19 cellular contexts compared by ENCODE assay signal in genomic region chr1:39976732-39977131, GRCh38. TPM values are rescaled to one million over a fixed set of nuclear protein-coding genes. Genes with fewer than 3 reads are reported as not detected.
DNase-seq lines count a peak whose midpoint lies in the region; ATAC-seq and TF ChIP-seq lines count a peak whose summit lies in the region.
"Had no signal": no experiment of that assay in that cellular context is flagged by ENCODE, and none has a peak within 500 bp of the region (broad histone marks: within the 10 kb centered on the region; RNA-seq: fewer than 3 reads in every experiment).

No MANE protein-coding gene starts in this region.

- peaks cover 5 to 6% (median 5%) of the 10 kb centered on the region in 3 donors for H3K4me1 Mint-ChIP-seq in CD8-positive, alpha-beta memory T cell

- no peaks in the 10 kb centered on the region for H3K9me3 ChIP-seq in iPS-18a (ENCODE audit: control insufficient read depth, low read depth, low read length)
- H3K9me3 ChIP-seq in CD8-positive, alpha-beta memory T cell (ENCODE audit: low read length): no peaks in the 10 kb centered on the region
- H3K9me3 ChIP-seq: transverse colon had no signal

- POLR2A ChIA-PET in CD8-positive, alpha-beta memory T cell (lab: Charles Lee): no interaction called here

- no peak overlapping the region for H3K4me3 ChIP-seq in iPS-18a (ENCODE audit: low read length)
- no peak overlapping the region for H3K4me3 ChIP-seq in CD8-positive, alpha-beta memory T cell (ENCODE audit: low read length)
- H3K4me3 ChIP-seq: transverse colon had no signal

- CTCF ChIA-PET in CD8-positive, alpha-beta memory T cell (lab: Charles Lee): interaction anchor here (1.4 to 2.7 kb wide), 3 partner anchors 58 to 161 kb away, joined by 3 to 8 read pairs (median 4); no protein-coding TSS in a partner anchor

- peak overlapping the region; percentile 50 for H3K27ac ChIP-seq in iPS-18a (ENCODE audit: low read length)
- H3K27ac ChIP-seq in CD8-positive, alpha-beta memory T cell (ENCODE audit: low read depth, low read length): no peak overlapping the region
- H3K27ac ChIP-seq: transverse colon had no signal

- DNase-seq in COR-L47 (lab: John Stamatoyannopoulos, UW) (peak; percentile 94), NCI-H1105 treated with DMSO at 0.1 percent for 48 hours (lab: John Stamatoyannopoulos, UW) (peak; percentile 25), astrocyte of the hippocampus (ENCODE audit: low read depth, low spot score) (peak; percentile 52)
- no peak for DNase-seq in CD8-positive, alpha-beta memory T cell
- DNase-seq in activated CD4-positive, alpha-beta T cell treated with anti-CD3 and anti-CD28 coated beads, Interleukin-2, amount 50 U/mL, for 4 hours: no peak
- DNase-seq: activated CD8-positive, alpha-beta memory T cell treated with anti-CD3 and anti-CD28 coated beads, Interleukin-2, amount 50 U/mL, for 48 hours; activated naive CD4-positive, alpha-beta T cell treated with Interleukin-2 at 50 U/mL for 16 hours; C1 segment of cervical spinal cord; DMS153; NCI-H187; NCI-H524 treated with DMSO at 0.1 percent for 48 hours; nephron progenitor cell; stimulated activated CD4-positive, alpha-beta T cell treated with anti-CD3 and anti-CD28 coated beads, Interleukin-15, amount 100 ng/mL, for 24 hours; stimulated activated naive CD8-positive, alpha-beta T cell treated with anti-CD3 and anti-CD28 coated beads, Interleukin-15, Interleukin-2, amounts not matched to agents 100 U/mL and 50 U/mL, for 24 hours; T-helper 9 cell; transverse colon had no signal

- H3K27me3 ChIP-seq in iPS-18a (ENCODE audit: control insufficient read depth, insufficient read depth, low read length): no peaks in the 10 kb centered on the region
- H3K27me3 ChIP-seq in CD8-positive, alpha-beta memory T cell (ENCODE audit: insufficient read depth, low read length, poor library complexity, severe bottlenecking): no peaks in the 10 kb centered on the region
- H3K27me3 ChIP-seq: transverse colon had no signal

- H3K27ac Mint-ChIP-seq in CD8-positive, alpha-beta memory T cell: no peak overlapping the region
- H3K27ac Mint-ChIP-seq: nephron progenitor cell had no signal

- peaks cover 17% of the 10 kb centered on the region for H3K4me1 ChIP-seq in iPS-18a (ENCODE audit: control insufficient read depth, low read depth, low read length)
- no peaks in the 10 kb centered on the region for H3K4me1 ChIP-seq in CD8-positive, alpha-beta memory T cell (ENCODE audit: insufficient read depth, low read length)

- no peaks in the 10 kb centered on the region for H3K36me3 Mint-ChIP-seq in CD8-positive, alpha-beta memory T cell

- no peak overlapping the region for H3K4me3 Mint-ChIP-seq in CD8-positive, alpha-beta memory T cell
- H3K4me3 Mint-ChIP-seq: nephron progenitor cell had no signal

- no peak for ATAC-seq in HG02678 (IDR thresholded peaks at IDR 0.05; ENCODE audit: unreplicated experiment)
- ATAC-seq in SK-N-SH treated with all-trans-retinoic acid at 6 μM for 48 hours: no peak
- ATAC-seq: stimulated activated naive CD8-positive, alpha-beta T cell treated with anti-CD3 and anti-CD28 coated beads, Interleukin-15, Interleukin-2, amounts not matched to agents 100 U/mL and 50 U/mL, for 24 hours had no signal

- H3K9ac ChIP-seq in iPS-18a (ENCODE audit: low read length): no peak overlapping the region

- H3K9me3 Mint-ChIP-seq in CD8-positive, alpha-beta memory T cell: no peaks in the 10 kb centered on the region

- H3K27me3 Mint-ChIP-seq in CD8-positive, alpha-beta memory T cell: peaks cover 0 to 2% of the 10 kb centered on the region in 2 donors

- no peaks in the 10 kb centered on the region for H3K36me3 ChIP-seq in iPS-18a (ENCODE audit: control insufficient read depth, low read depth, low read length)
- H3K36me3 ChIP-seq in CD8-positive, alpha-beta memory T cell (ENCODE audit: insufficient read depth, low read length): no peaks in the 10 kb centered on the region
- H3K36me3 ChIP-seq: transverse colon had no signal

TF ChIP-seq in SK-N-SH treated with all-trans-retinoic acid at 6 μM for 48 hours, 23 proteins besides CTCF, POLR2A, EP300 and RAD21:
- TF ChIP-seq ARNTL (CRISPR knock-in tag; IDR thresholded peaks at IDR 0.05; ENCODE audit: borderline replicate concordance, low read depth) (no peak), ZFP3 (CRISPR knock-in tag; IDR thresholded peaks at IDR 0.05) (no peak), ISL1 (CRISPR knock-in tag; IDR thresholded peaks at IDR 0.05) (no peak), TCF4 (CRISPR knock-in tag; IDR thresholded peaks at IDR 0.05; ENCODE audit: borderline replicate concordance) (no peak), GLIS3 (CRISPR knock-in tag; IDR thresholded peaks at IDR 0.05) (no peak), RARB (CRISPR knock-in tag; IDR thresholded peaks at IDR 0.05) (no peak), POU6F1 (CRISPR knock-in tag; IDR thresholded peaks at IDR 0.05; ENCODE audit: borderline replicate concordance, low read depth) (no peak), TSHZ2 (CRISPR knock-in tag; IDR thresholded peaks at IDR 0.05) (no peak), ZC3H10 (CRISPR knock-in tag; IDR thresholded peaks at IDR 0.05) (no peak)

RNA-seq across cellular contexts. Expression of gene MFSD2A, which starts 21.8 kb away (rescaled TPM):
- total RNA-seq in CD8-positive, alpha-beta memory T cell: 10 to 100 TPM; 23.8 to 28.7 TPM
- 0.13 TPM for polyA plus RNA-seq in CD8-positive, alpha-beta memory T cell

Comparison
In these comparisons a context has a peak if more than half of its experiments do, and no peak if none do; other contexts are left out.
1. DNase-seq: peak in COR-L47 (single experiment), NCI-H1105 treated with DMSO at 0.1 percent for 48 hours (single experiment) and astrocyte of the hippocampus (single experiment); none in CD8-positive, alpha-beta memory T cell (0 of 5) and activated CD4-positive, alpha-beta T cell treated with anti-CD3 and anti-CD28 coated beads, Interleukin-2, amount 50 U/mL, for 4 hours (0 of 2).